Comparison of ENCODE assay signal across 20 cellular contexts in genomic region chr2:217645891-217646290, GRCh38.
DNase-seq lines count a peak whose midpoint lies in the region; ATAC-seq and TF ChIP-seq lines count a peak whose summit lies in the region.
"Had no signal": no experiment of that assay in that cellular context is flagged by ENCODE, and none has a peak within 500 bp of the region (broad histone marks: within the 10 kb centered on the region; RNA-seq: fewer than 3 reads in every experiment).

No MANE protein-coding gene starts in this region.

- no peaks in the 10 kb centered on the region for H3K27me3 ChIP-seq in ACC112 (ENCODE audit: insufficient read depth, low read length)
- H3K27me3 ChIP-seq in RWPE2 (ENCODE audit: insufficient read depth, poor library complexity, severe bottlenecking) = no peaks in the 10 kb centered on the region
- H3K27me3 ChIP-seq in body of pancreas = no peaks in the 10 kb centered on the region
- H3K27me3 ChIP-seq: BLaER1 had no signal

- no peak for TF ChIP-seq POLR2A in body of pancreas (IDR thresholded peaks at IDR 0.05)

- H3K36me3 Mint-ChIP-seq in HFFc6 (ENCODE audit: low read depth) = no peaks in the 10 kb centered on the region

- H3K36me3 ChIP-seq in ACC112 (ENCODE audit: insufficient read depth, low read length) (no peaks in the 10 kb centered on the region), RWPE2 (ENCODE audit: low read depth) (no peaks in the 10 kb centered on the region), body of pancreas (replicated peaks in 1 of 2; ENCODE audit: insufficient read depth in 1 of 2, low read depth in 2 of 2) (no peaks in the 10 kb centered on the region)
- H3K36me3 ChIP-seq: BLaER1 had no signal

- peaks cover 16% of the 10 kb centered on the region for H3K4me1 Mint-ChIP-seq in HFFc6 (ENCODE audit: low read depth)

- H3K4me1 ChIP-seq in ACC112 (ENCODE audit: control insufficient read depth, insufficient read depth, low read length, unreplicated experiment) (peaks cover 12% of the 10 kb centered on the region), RWPE2 (ENCODE audit: insufficient read depth, poor library complexity, severe bottlenecking) (peaks cover 3% of the 10 kb centered on the region), body of pancreas (peaks cover 6% of the 10 kb centered on the region)

- no peak overlapping the region for H3K27ac ChIP-seq in ACC112 (ENCODE audit: low read depth, low read length)
- no peak overlapping the region for H3K27ac ChIP-seq in RWPE2 (ENCODE audit: poor library complexity, severe bottlenecking)
- H3K27ac ChIP-seq in epithelial cell of prostate = peak overlapping the region; percentile 14
- H3K27ac ChIP-seq in body of pancreas = no peak overlapping the region
- H3K27ac ChIP-seq: BLaER1, PC-9, SK-N-MC had no signal

- no peak overlapping the region for H3K27ac Mint-ChIP-seq in HFFc6
- H3K27ac Mint-ChIP-seq: CD8-positive, alpha-beta memory T cell had no signal

- peak overlapping the region; percentile 5 for H2AFZ ChIP-seq in ACC112 (ENCODE audit: low read length, unreplicated experiment)
- H2AFZ ChIP-seq: PC-9 had no signal

- H3K4me3 Mint-ChIP-seq in HFFc6 = no peak overlapping the region
- H3K4me3 Mint-ChIP-seq: CD8-positive, alpha-beta memory T cell had no signal

- H3K4me3 ChIP-seq in ACC112 (ENCODE audit: low read depth, low read length) = no peak overlapping the region
- H3K4me3 ChIP-seq in RWPE2 (ENCODE audit: severe bottlenecking) = no peak overlapping the region
- H3K4me3 ChIP-seq in body of pancreas = no peak overlapping the region
- H3K4me3 ChIP-seq: BLaER1, PC-9, SK-N-MC had no signal

- WGBS in body of pancreas, 2 donors = 92% methylated on average over 1 of the region's 1 CpG

- H3K9me3 ChIP-seq in RWPE2 (ENCODE audit: severe bottlenecking) = peaks cover 2% of the 10 kb centered on the region
- H3K9me3 ChIP-seq in body of pancreas = no peaks in the 10 kb centered on the region
- H3K9me3 ChIP-seq: BLaER1 had no signal

- H3K9me3 Mint-ChIP-seq in HFFc6 = no peaks in the 10 kb centered on the region

- no peaks in the 10 kb centered on the region for H3K79me2 ChIP-seq in ACC112 (ENCODE audit: control insufficient read depth, insufficient read depth, low read length, unreplicated experiment)

- DNase-seq in HFFc6 (peak; percentile 24), RWPE2 (ENCODE audit: low spot score) (no peak), epithelial cell of prostate (ENCODE audit: low read depth, low spot score) (peak; percentile 14), activated T-cell treated with anti-CD3 and anti-CD28 coated beads for 4 hours (no peak), body of pancreas (no peak)
- DNase-seq: CD8-positive, alpha-beta memory T cell; DMS79; KBM-7; NCI-H1436 treated with DMSO at 0.1 percent for 48 hours; NCI-H2029 treated with DMSO at 0.1 percent for 48 hours; NCI-H2171 treated with DMSO at 0.1 percent for 48 hours; NCI-H510A; NCI-H774; PC-9; Right ventricle myocardium superior had no signal

- ATAC-seq in RWPE2 (ENCODE audit: low read depth) = peak; percentile 70
- ATAC-seq in GM21619 (IDR thresholded peaks at IDR 0.05; ENCODE audit: unreplicated experiment) = no peak
- ATAC-seq in HG03354 (IDR thresholded peaks at IDR 0.05; ENCODE audit: poor library complexity, severe bottlenecking, unreplicated experiment) = no peak
- ATAC-seq in body of pancreas = no peak

- intact Hi-C loops in body of pancreas (cut with DNase I) = no loop called here

- no peaks in the 10 kb centered on the region for H3K27me3 Mint-ChIP-seq in HFFc6 (ENCODE audit: insufficient read depth)

- no peak for TF ChIP-seq CTCF in HFFc6 (IDR thresholded peaks at IDR 0.05)
- TF ChIP-seq CTCF in RWPE2 (IDR thresholded peaks at IDR 0.05; ENCODE audit: poor library complexity, severe bottlenecking) = no peak
- no peak for TF ChIP-seq CTCF in body of pancreas (IDR thresholded peaks at IDR 0.05)

Comparison
In these comparisons a context has a peak if more than half of its experiments do, and no peak if none do; other contexts are left out.
1. DNase-seq: peak in HFFc6 (single experiment) and epithelial cell of prostate (single experiment); none in RWPE2 (single experiment), activated T-cell treated with anti-CD3 and anti-CD28 coated beads for 4 hours (single experiment) and body of pancreas (0 of 4).